Comparison of ENCODE assay signal across 27 cellular contexts in the genomic region with DNA sequence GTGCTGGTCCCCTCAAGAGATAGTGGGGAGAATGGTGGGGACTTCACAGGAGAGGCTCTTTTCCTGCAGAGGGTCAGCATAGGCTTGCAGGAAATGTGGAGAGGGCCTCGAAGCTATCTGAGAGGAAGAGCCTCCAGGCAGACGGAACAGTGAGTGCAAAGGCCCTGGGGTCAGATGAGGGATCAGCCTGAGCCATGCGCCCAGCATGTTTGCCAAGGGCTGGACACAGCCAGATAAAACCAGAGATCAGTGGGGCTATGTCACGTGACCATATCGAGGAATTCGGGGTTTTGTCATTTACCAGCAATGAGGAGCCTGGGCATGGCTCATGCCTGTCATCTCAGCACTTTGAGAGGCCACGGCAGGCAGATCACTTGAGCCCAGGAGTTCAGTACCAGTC. TPM values are rescaled to one million over a fixed set of nuclear protein-coding genes. Genes with fewer than 3 reads are reported as not detected.
DNase-seq lines count a peak whose midpoint lies in the region; ATAC-seq, FAIRE-seq and TF ChIP-seq lines count a peak whose summit lies in the region.
"Had no signal": no experiment of that assay in that cellular context is flagged by ENCODE, and none has a peak within 500 bp of the region (broad histone marks: within the 10 kb centered on the region; RNA-seq: fewer than 3 reads in every experiment).

No MANE protein-coding gene starts in this region.

- H3K4me1 ChIP-seq in HepG2 (ENCODE audit: insufficient read depth, low read length) (peaks cover 13% of the 10 kb centered on the region; the same call in 1 of the 2 replicates), right lobe of liver (no peaks in the 10 kb centered on the region), esophagus muscularis mucosa (no peaks in the 10 kb centered on the region)
- H3K4me1 ChIP-seq: A549, BE2C had no signal

- no peak for DNase-seq in HepG2 (ENCODE audit: low spot score)
- no peak for DNase-seq in right lobe of liver
- DNase-seq in WTC11 (ENCODE audit: low spot score), result no peak
- peak; percentile 47 for DNase-seq in esophagus muscularis mucosa (ENCODE audit: extremely low spot score)
- no peak for DNase-seq in DMS 273 (lab: John Stamatoyannopoulos, UW; ENCODE audit: unreplicated experiment)
- DNase-seq in activated naive CD4-positive, alpha-beta T cell treated with anti-CD3 and anti-CD28 coated beads, Interleukin-2, amount 10 ng/mL, durations not matched to agents 7 days and 5 days, result no peak
- DNase-seq: 8988T; ACHN; AML-193; BE2C; CD4-positive, alpha-beta T cell; CD8-positive, alpha-beta memory T cell; DMS53; DMS79 treated with DMSO at 0.1 percent for 48 hours; GF-D8; GM23248; H7; HCEC 1CT had no signal

- H3K27ac ChIP-seq in HepG2 (ENCODE audit: extremely low read length, insufficient read depth, low read length) (no peak overlapping the region), right lobe of liver (no peak overlapping the region), esophagus muscularis mucosa (replicated peaks in 1 of 4) (no peak overlapping the region)
- H3K27ac ChIP-seq: A549; BLaER1 treated with 17β-estradiol and CSF1 and Interleukin-3, amounts not matched to agents 10 nM and 100 nM; GM23248 had no signal

- TF ChIP-seq RAD21 in HepG2 (CRISPR knock-in tag; IDR thresholded peaks at IDR 0.05), result no peak

- H3K79me2 ChIP-seq in HepG2 (ENCODE audit: insufficient read depth, low read length), result no peaks in the 10 kb centered on the region

- ATAC-seq in HepG2 (no peak), right lobe of liver (no peak), WTC11 (no peak), GM19395 (IDR thresholded peaks at IDR 0.05; ENCODE audit: unreplicated experiment) (no peak)
- ATAC-seq: A549 had no signal

- H4K20me1 ChIP-seq in HepG2 (ENCODE audit: insufficient read depth, low read length), result no peaks in the 10 kb centered on the region
- H4K20me1 ChIP-seq: BLaER1 treated with 17β-estradiol and CSF1 and Interleukin-3, amounts not matched to agents 10 nM and 100 nM had no signal

- no peak overlapping the region for H3K4me3 Mint-ChIP-seq in WTC11
- H3K4me3 Mint-ChIP-seq in activated naive CD4-positive, alpha-beta T cell treated with anti-CD3 and anti-CD28 coated beads, Interleukin-2, amount 10 ng/mL, durations not matched to agents 7 days and 5 days, result no peak overlapping the region
- H3K4me3 Mint-ChIP-seq: CD14-positive monocyte; CD4-positive, alpha-beta T cell; CD8-positive, alpha-beta memory T cell had no signal

- H3K4me2 ChIP-seq in HepG2 (ENCODE audit: low read depth, low read length), result no peak overlapping the region
- H3K4me2 ChIP-seq: A549; BLaER1 treated with 17β-estradiol and CSF1 and Interleukin-3, amounts not matched to agents 10 nM and 100 nM had no signal

- TF ChIP-seq POLR2A in HepG2 (IDR thresholded peaks at IDR 0.05; ENCODE audit: insufficient read depth in 1 of 2, low read depth in 2 of 2, low read length in 2 of 2) (no peak), right lobe of liver (IDR thresholded peaks at IDR 0.05) (no peak), esophagus muscularis mucosa (IDR thresholded peaks at IDR 0.05; ENCODE audit: low read depth) (no peak)

- H3K9me3 Mint-ChIP-seq in WTC11, result no peaks in the 10 kb centered on the region; the same call in 1 of the 2 replicates
- no peaks in the 10 kb centered on the region for H3K9me3 Mint-ChIP-seq in activated naive CD4-positive, alpha-beta T cell treated with anti-CD3 and anti-CD28 coated beads, Interleukin-2, amount 10 ng/mL, durations not matched to agents 7 days and 5 days
- H3K9me3 Mint-ChIP-seq: CD4-positive, alpha-beta T cell; CD8-positive, alpha-beta memory T cell had no signal

- CTCF ChIA-PET in HepG2 (lab: Yijun Ruan, JAX; ENCODE audit: low intra/inter-chr PET ratio, low total read pairs) (no interaction called here), WTC11 (lab: Charles Lee) (no interaction called here)
- CTCF ChIA-PET in activated naive CD4-positive, alpha-beta T cell treated with anti-CD3 and anti-CD28 coated beads, Interleukin-2, amount 10 ng/mL, durations not matched to agents 7 days and 5 days (lab: Charles Lee), result no interaction called here

- H3K4me3 ChIP-seq in HepG2 (replicated peaks in 1 of 3; ENCODE audit: insufficient read depth in 1 of 3, low read depth in 2 of 3, low read length in 3 of 3) (no peak overlapping the region), right lobe of liver (no peak overlapping the region), esophagus muscularis mucosa (no peak overlapping the region)
- H3K4me3 ChIP-seq: A549; BLaER1 treated with 17β-estradiol and CSF1 and Interleukin-3, amounts not matched to agents 10 nM and 100 nM; GM23248 had no signal

- no peak overlapping the region for H3K9ac ChIP-seq in HepG2 (ENCODE audit: insufficient read depth, low read depth, low read length)
- H3K9ac ChIP-seq: BLaER1 treated with 17β-estradiol and CSF1 and Interleukin-3, amounts not matched to agents 10 nM and 100 nM; GM23248 had no signal

- no peaks in the 10 kb centered on the region for H3K36me3 Mint-ChIP-seq in WTC11
- H3K36me3 Mint-ChIP-seq in activated naive CD4-positive, alpha-beta T cell treated with anti-CD3 and anti-CD28 coated beads, Interleukin-2, amount 10 ng/mL, durations not matched to agents 7 days and 5 days, result no peaks in the 10 kb centered on the region
- H3K36me3 Mint-ChIP-seq: CD14-positive monocyte; CD8-positive, alpha-beta memory T cell had no signal

- H3K36me3 ChIP-seq in HepG2 (replicated peaks in 1 of 2; ENCODE audit: control insufficient read depth in 1 of 2, insufficient read depth in 2 of 2, low read length in 2 of 2), result no peaks in the 10 kb centered on the region
- H3K36me3 ChIP-seq in right lobe of liver, result no peaks in the 10 kb centered on the region
- no peaks in the 10 kb centered on the region for H3K36me3 ChIP-seq in esophagus muscularis mucosa
- H3K36me3 ChIP-seq: BE2C; BLaER1 treated with 17β-estradiol and CSF1 and Interleukin-3, amounts not matched to agents 10 nM and 100 nM had no signal

- no peak for TF ChIP-seq EP300 in HepG2 (IDR thresholded peaks at IDR 0.05; ENCODE audit: low read depth in 2 of 2, low read length in 2 of 2)
- no peak for TF ChIP-seq EP300 in HepG2 (CRISPR knock-in tag; IDR thresholded peaks at IDR 0.05; ENCODE audit: borderline replicate concordance)
- TF ChIP-seq EP300 in esophagus muscularis mucosa (IDR thresholded peaks at IDR 0.05), result no peak

- no peaks in the 10 kb centered on the region for H3K27me3 Mint-ChIP-seq in WTC11 (ENCODE audit: low read depth)
- H3K27me3 Mint-ChIP-seq in activated naive CD4-positive, alpha-beta T cell treated with anti-CD3 and anti-CD28 coated beads, Interleukin-2, amount 10 ng/mL, durations not matched to agents 7 days and 5 days, result no peaks in the 10 kb centered on the region

- H3K9me3 ChIP-seq in HepG2 (ENCODE audit: low read length) (no peaks in the 10 kb centered on the region), right lobe of liver (no peaks in the 10 kb centered on the region), esophagus muscularis mucosa (no peaks in the 10 kb centered on the region)
- H3K9me3 ChIP-seq: A549; BE2C; BLaER1 treated with 17β-estradiol and CSF1 and Interleukin-3, amounts not matched to agents 10 nM and 100 nM had no signal

- H2AFZ ChIP-seq in HepG2 (ENCODE audit: low read length), result no peak overlapping the region
- H2AFZ ChIP-seq: GM23248 had no signal

- H3K27ac Mint-ChIP-seq in WTC11, result no peak overlapping the region
- no peak overlapping the region for H3K27ac Mint-ChIP-seq in activated naive CD4-positive, alpha-beta T cell treated with anti-CD3 and anti-CD28 coated beads, Interleukin-2, amount 10 ng/mL, durations not matched to agents 7 days and 5 days
- H3K27ac Mint-ChIP-seq: CD14-positive monocyte; CD4-positive, alpha-beta T cell had no signal

- peaks cover 5% of the 10 kb centered on the region for H3K4me1 Mint-ChIP-seq in WTC11
- no peaks in the 10 kb centered on the region for H3K4me1 Mint-ChIP-seq in activated naive CD4-positive, alpha-beta T cell treated with anti-CD3 and anti-CD28 coated beads, Interleukin-2, amount 10 ng/mL, durations not matched to agents 7 days and 5 days

- in situ Hi-C loops in HepG2 (cut with HindIII; ENCODE audit: extremely low pct_ligation_motif_present, low pct_unique_long_range_greater_than_20kb), result loop anchor here (25.0 kb wide), 1 partner anchor 197 kb away; no protein-coding TSS in a partner anchor

- POLR2A ChIA-PET in HepG2 (lab: Yijun Ruan, JAX), result no interaction called here
- POLR2A ChIA-PET in WTC11 (lab: Charles Lee), result no interaction called here

- no TSS peak for BruUV-seq in HepG2 (replicated peaks; lab: Mats Ljungman, UMichigan)

- H3K27me3 ChIP-seq in HepG2 (ENCODE audit: control insufficient read depth in 1 of 2, insufficient read depth in 2 of 2, low read length in 2 of 2), result peaks cover 0 to 7% of the 10 kb centered on the region in 2 experiments; a peak in 3 of 5 replicates
- no peaks in the 10 kb centered on the region for H3K27me3 ChIP-seq in right lobe of liver
- no peaks in the 10 kb centered on the region for H3K27me3 ChIP-seq in esophagus muscularis mucosa
- H3K27me3 ChIP-seq: BE2C; BLaER1 treated with 17β-estradiol and CSF1 and Interleukin-3, amounts not matched to agents 10 nM and 100 nM had no signal

- FAIRE-seq in HepG2 (lab: Jason Lieb, UNC), result no peak
- FAIRE-seq: A549, D721Med, GM12892, H1 had no signal

- WGBS in HepG2 (ENCODE audit: low lambda C conversion rate), result 20% methylated on average over 2 of the region's 7 CpGs
- 59% methylated on average over 6 of the region's 7 CpGs for WGBS in right lobe of liver (ENCODE audit: insufficient coverage, low coverage, low lambda C conversion rate, missing lambda C conversion rate)
- 89% methylated on average over 7 of the region's 7 CpGs for WGBS in esophagus muscularis mucosa

- intact Hi-C loops in HepG2 (cut with micrococcal nuclease; ENCODE audit: unreplicated experiment) (no loop called here), right lobe of liver (cut with DNase I) (no loop called here), esophagus muscularis mucosa (cut with DNase I) (no loop called here)

- TF ChIP-seq CTCF in HepG2 (CRISPR knock-in tag; IDR thresholded peaks at IDR 0.05) (no peak), right lobe of liver (IDR thresholded peaks at IDR 0.05) (no peak), WTC11 (IDR thresholded peaks at IDR 0.05) (no peak), esophagus muscularis mucosa (IDR thresholded peaks at IDR 0.05) (no peak)

RNA-seq across cellular contexts. Expression of gene UTS2, which starts 6.5 kb away (rescaled TPM):
- total RNA-seq in HepG2 (2016; rRNA removed; fragmentation: Illumina TruSeq; extraction: Trizol) (not detected in 2 replicates), right lobe of liver (not detected), WTC11 (2021) (not detected in 3 replicates), esophagus muscularis mucosa (not detected)
- total RNA-seq in HepG2 (2016; cell fraction: cytosol; rRNA removed; fragmentation: Illumina TruSeq; extraction: Trizol; ENCODE audit: low read depth), result not detected in 2 replicates
- total RNA-seq in HepG2 (2016; cell fraction: insoluble cytoplasmic fraction; rRNA removed; fragmentation: Illumina TruSeq; extraction: Trizol), result not detected in 2 replicates
- not detected in 2 replicates for total RNA-seq in HepG2 (2016; cell fraction: membrane; rRNA removed; fragmentation: Illumina TruSeq; extraction: Trizol)
- total RNA-seq in HepG2 (2016; cell fraction: nucleus; rRNA removed; fragmentation: Illumina TruSeq; extraction: Trizol), result not detected in 2 replicates
- polyA plus RNA-seq in HepG2 (2011; rRNA removed), result not detected in 2 replicates
- not detected in 2 replicates for polyA plus RNA-seq in HepG2 (2011; cell fraction: cytosol; rRNA removed)
- not detected in 2 replicates for polyA plus RNA-seq in HepG2 (2011; cell fraction: nucleus; rRNA removed)
- not detected in 2 replicates for polyA plus RNA-seq in HepG2 (2012)
- polyA plus RNA-seq in HepG2 (2016; cell fraction: cytosol; fragmentation: Illumina TruSeq; extraction: Trizol; ENCODE audit: low read depth), result not detected in 2 replicates
- polyA plus RNA-seq in HepG2 (2016; cell fraction: insoluble cytoplasmic fraction; fragmentation: Illumina TruSeq; extraction: Trizol; ENCODE audit: low read depth), result not detected in 2 replicates
- not detected in 2 replicates for polyA plus RNA-seq in HepG2 (2016; cell fraction: membrane; fragmentation: Illumina TruSeq; extraction: Trizol; ENCODE audit: low read depth)
- polyA plus RNA-seq in HepG2 (2016; cell fraction: nucleus; fragmentation: Illumina TruSeq; extraction: Trizol; ENCODE audit: insufficient read depth, low read depth), result not detected in 2 replicates
- not detected in 2 replicates for polyA minus RNA-seq in HepG2 (2011; rRNA and poly(A)+ RNA removed; ENCODE audit: low replicate concordance)
- polyA minus RNA-seq in HepG2 (2011; cell fraction: cytosol; rRNA and poly(A)+ RNA removed), result not detected in 2 replicates
- polyA minus RNA-seq in HepG2 (2011; cell fraction: nucleus; rRNA and poly(A)+ RNA removed), result not detected in 2 replicates
- total RNA-seq: CD4-positive, alpha-beta T cell; Daoy; G401; GM23248; H1 had no signal
- polyA plus RNA-seq: A549, GM23248, H1 had no signal
